ENCODE assay signal across 17 cellular contexts in genomic region chr1:154465621-154466020, GRCh38. TPM values are rescaled to one million over a fixed set of nuclear protein-coding genes. Genes with fewer than 3 reads are reported as not detected.
A peak's percentile ranks its signal among the peaks of the same experiment; 100 is the strongest.
DNase-seq lines count a peak whose midpoint lies in the region; ATAC-seq lines count a peak whose summit lies in the region.
"Had no signal": no experiment of that assay in that cellular context is flagged by ENCODE, and none has a peak within 500 bp of the region (broad histone marks: within the 10 kb centered on the region; RNA-seq: fewer than 3 reads in every experiment).

No MANE protein-coding gene starts in this region.

- H3K4me3 ChIP-seq in skeletal muscle tissue (ENCODE audit: low read length in 3 of 3) = no peak overlapping the region
- H3K4me3 ChIP-seq: heart right ventricle, PC-9 had no signal

- H3K9me3 ChIP-seq in skeletal muscle tissue (ENCODE audit: control insufficient read depth in 3 of 3, low read length in 3 of 3) = no peaks in the 10 kb centered on the region
- H3K9me3 ChIP-seq: heart right ventricle had no signal

- peak; percentile 67 for DNase-seq in CD1c-positive myeloid dendritic cell (ENCODE audit: extremely low spot score)
- DNase-seq in KBM-7 = peak; percentile 18
- DNase-seq in COR-L47 (lab: John Stamatoyannopoulos, UW) = no peak
- no peak for DNase-seq in activated CD8-positive, alpha-beta memory T cell treated with anti-CD3 and anti-CD28 coated beads, Interleukin-2, amount 50 U/mL, for 48 hours
- DNase-seq: activated CD4-positive, alpha-beta T cell treated with anti-CD3 and anti-CD28 coated beads, Interleukin-2, amount 50 U/mL, for 48 hours; GF-D8; heart right ventricle; mammary epithelial cell; NCI-H2171 treated with DMSO at 0.1 percent for 48 hours; NCI-H82; PC-9; stimulated activated CD4-positive, alpha-beta T cell treated with anti-CD3 and anti-CD28 coated beads, Interleukin-15, amount 100 ng/mL, for 24 hours; stimulated activated naive CD8-positive, alpha-beta T cell treated with anti-CD3 and anti-CD28 coated beads, Interleukin-15, amount 100 ng/mL, for 72 hours had no signal

- intact Hi-C loops in dendritic cell treated with granulocyte-macrophage colony-stimulating factor and Interleukin-4, amounts not matched to agents 40 ng/mL and 50 ng/mL, for 4 days (cut with micrococcal nuclease) = loop anchor here (2.0 kb wide), 1 partner anchor 59 kb away; no protein-coding TSS in a partner anchor

- H3K27me3 Mint-ChIP-seq in dendritic cell treated with granulocyte-macrophage colony-stimulating factor and Interleukin-4, amounts not matched to agents 40 ng/mL and 50 ng/mL, for 4 days = no peaks in the 10 kb centered on the region
- H3K27me3 Mint-ChIP-seq: stimulated activated naive CD8-positive, alpha-beta T cell treated with anti-CD3 and anti-CD28 coated beads, Interleukin-15, amount 100 ng/mL, for 72 hours had no signal

- H3K9ac ChIP-seq in skeletal muscle tissue (ENCODE audit: low read depth in 1 of 3, low read length in 3 of 3) = no peak overlapping the region

- H3K36me3 ChIP-seq in skeletal muscle tissue (ENCODE audit: control insufficient read depth in 3 of 3, insufficient read depth in 3 of 3, low read length in 3 of 3) = peaks cover 9 to 41% (median 18%) of the 10 kb centered on the region in 3 donors

- peak overlapping the region; percentile 95 for H3K27ac Mint-ChIP-seq in dendritic cell treated with granulocyte-macrophage colony-stimulating factor and Interleukin-4, amounts not matched to agents 40 ng/mL and 50 ng/mL, for 4 days
- H3K27ac Mint-ChIP-seq: activated T-helper 1 cell treated with anti-CD3 and anti-CD28 coated beads, Interleukin-12 subunit alpha, Interleukin-12 subunit beta, Interleukin-2, Interleukin-4 antibody, amounts not matched to agents 30 ng/mL and 10 ng/mL and 1 ng/mL, durations not matched to agents 14 hours and 24 hours and 36 hours had no signal

- peak overlapping the region; percentile 55 for H3K4me3 Mint-ChIP-seq in dendritic cell treated with granulocyte-macrophage colony-stimulating factor and Interleukin-4, amounts not matched to agents 40 ng/mL and 50 ng/mL, for 4 days
- H3K4me3 Mint-ChIP-seq: stimulated activated naive CD8-positive, alpha-beta T cell treated with anti-CD3 and anti-CD28 coated beads, Interleukin-15, amount 100 ng/mL, for 72 hours had no signal

- H3K27me3 ChIP-seq in skeletal muscle tissue (ENCODE audit: control insufficient read depth in 3 of 3, insufficient read depth in 3 of 3, low read length in 3 of 3) = no peaks in the 10 kb centered on the region
- H3K27me3 ChIP-seq: heart right ventricle had no signal

- in situ Hi-C loops in KBM-7 (cut with MboI; ENCODE audit: low pct_unique_long_range_greater_than_20kb, low sequenced_read_pairs) = no loop called here

- no peak for ATAC-seq in HG03432 (IDR thresholded peaks at IDR 0.05; ENCODE audit: unreplicated experiment)
- ATAC-seq: stimulated activated naive CD8-positive, alpha-beta T cell treated with anti-CD3 and anti-CD28 coated beads, Interleukin-15, amount 100 ng/mL, for 72 hours had no signal

- H3K36me3 Mint-ChIP-seq in dendritic cell treated with granulocyte-macrophage colony-stimulating factor and Interleukin-4, amounts not matched to agents 40 ng/mL and 50 ng/mL, for 4 days (ENCODE audit: low read depth) = peaks cover 71% of the 10 kb centered on the region

- peak overlapping the region; percentile 54 for H3K27ac ChIP-seq in skeletal muscle tissue (ENCODE audit: low read depth, low read length)
- H3K27ac ChIP-seq: PC-9 had no signal

- no peaks in the 10 kb centered on the region for H3K9me3 Mint-ChIP-seq in dendritic cell treated with granulocyte-macrophage colony-stimulating factor and Interleukin-4, amounts not matched to agents 40 ng/mL and 50 ng/mL, for 4 days
- H3K9me3 Mint-ChIP-seq: activated T-helper 1 cell treated with anti-CD3 and anti-CD28 coated beads, Interleukin-12 subunit alpha, Interleukin-12 subunit beta, Interleukin-2, Interleukin-4 antibody, amounts not matched to agents 30 ng/mL and 10 ng/mL and 1 ng/mL, durations not matched to agents 14 hours and 24 hours and 36 hours; stimulated activated naive CD8-positive, alpha-beta T cell treated with anti-CD3 and anti-CD28 coated beads, Interleukin-15, amount 100 ng/mL, for 72 hours had no signal

- H3K4me1 ChIP-seq in skeletal muscle tissue (ENCODE audit: control insufficient read depth in 3 of 3, insufficient read depth in 3 of 3, low read length in 3 of 3) = peaks cover 0 to 15% (median 8%) of the 10 kb centered on the region in 3 donors

- H3K4me1 Mint-ChIP-seq in dendritic cell treated with granulocyte-macrophage colony-stimulating factor and Interleukin-4, amounts not matched to agents 40 ng/mL and 50 ng/mL, for 4 days (ENCODE audit: low read depth) = peaks cover 77% of the 10 kb centered on the region

RNA-seq across cellular contexts. Expression of gene TDRD10, which starts 36.4 kb away (rescaled TPM):
- 1.0 TPM for total RNA-seq in skeletal muscle tissue
- total RNA-seq: activated T-helper 1 cell treated with anti-CD3 and anti-CD28 coated beads, Interleukin-12 subunit alpha, Interleukin-12 subunit beta, Interleukin-2, Interleukin-4 antibody, amounts not matched to agents 30 ng/mL and 10 ng/mL and 1 ng/mL, durations not matched to agents 14 hours and 24 hours and 36 hours; PC-9 had no signal

RNA-seq across cellular contexts. Expression of gene SHE, which starts 36.6 kb away (rescaled TPM):
- 8.4 TPM for total RNA-seq in skeletal muscle tissue
- total RNA-seq: activated T-helper 1 cell treated with anti-CD3 and anti-CD28 coated beads, Interleukin-12 subunit alpha, Interleukin-12 subunit beta, Interleukin-2, Interleukin-4 antibody, amounts not matched to agents 30 ng/mL and 10 ng/mL and 1 ng/mL, durations not matched to agents 14 hours and 24 hours and 36 hours; PC-9 had no signal

Comparison
In these comparisons a context has a peak if more than half of its experiments do, and no peak if none do; other contexts are left out.
1. DNase-seq: peak in CD1c-positive myeloid dendritic cell (single experiment) and KBM-7 (single experiment); none in COR-L47 (single experiment) and activated CD8-positive, alpha-beta memory T cell treated with anti-CD3 and anti-CD28 coated beads, Interleukin-2, amount 50 U/mL, for 48 hours (single experiment).